ENCODE assay signal across 32 cellular contexts in genomic region chr17:1244606-1245012, GRCh38. TPM values are rescaled to one million over a fixed set of nuclear protein-coding genes. Genes with fewer than 3 reads are reported as not detected.
A peak's percentile ranks its signal among the peaks of the same experiment; 100 is the strongest.
DNase-seq lines count a peak whose midpoint lies in the region; ATAC-seq and TF ChIP-seq lines count a peak whose summit lies in the region.
"Had no signal": no experiment of that assay in that cellular context is flagged by ENCODE, and none has a peak within 500 bp of the region (broad histone marks: within the 10 kb centered on the region; RNA-seq: fewer than 3 reads in every experiment).

No MANE protein-coding gene starts in this region.

- H3K27me3 ChIP-seq in SK-N-SH (ENCODE audit: insufficient read depth): no peaks in the 10 kb centered on the region
- no peaks in the 10 kb centered on the region for H3K27me3 ChIP-seq in mesenchymal stem cell (ENCODE audit: control insufficient read depth in 1 of 2, insufficient read depth in 1 of 2, low read length in 2 of 2)
- no peaks in the 10 kb centered on the region for H3K27me3 ChIP-seq in thymus (ENCODE audit: control insufficient read depth, insufficient read depth)
- no peaks in the 10 kb centered on the region for H3K27me3 ChIP-seq in heart left ventricle
- H3K27me3 ChIP-seq: breast epithelium had no signal

- no peak overlapping the region for H2BK5ac ChIP-seq in mesenchymal stem cell (ENCODE audit: low read depth, low read length, poor library complexity, severe bottlenecking)

- H4K20me1 ChIP-seq in SK-N-SH (ENCODE audit: insufficient read depth): no peaks in the 10 kb centered on the region

- H3K4me1 ChIP-seq in SK-N-SH (ENCODE audit: control insufficient read depth in 1 of 2, insufficient read depth in 2 of 2, low read depth in 1 of 2, low read length in 1 of 2) (no peaks in the 10 kb centered on the region; a peak in 1 of 4 replicates), mesenchymal stem cell (ENCODE audit: control insufficient read depth, insufficient read depth, low read depth, low read length) (peaks cover 3% of the 10 kb centered on the region), thymus (ENCODE audit: control insufficient read depth, insufficient read depth, low read length) (no peaks in the 10 kb centered on the region), heart left ventricle (no peaks in the 10 kb centered on the region)
- H3K4me1 ChIP-seq: breast epithelium, prostate gland had no signal

- no peak overlapping the region for H3K4ac ChIP-seq in mesenchymal stem cell (ENCODE audit: low read depth in 1 of 2, low read length in 2 of 2)

- TF ChIP-seq CTCF in SK-N-SH (IDR thresholded peaks at IDR 0.05): no peak
- no peak for TF ChIP-seq CTCF in heart left ventricle (IDR thresholded peaks at IDR 0.05)

- no peaks in the 10 kb centered on the region for H3F3A ChIP-seq in SK-N-SH (replicated peaks; ENCODE audit: insufficient read depth)

- CTCF ChIA-PET in SK-N-SH (lab: Yijun Ruan, JAX): interaction anchor here (0.6 to 1.7 kb wide), 2 partner anchors 14 to 20 kb away, joined by 3 to 6 read pairs; no protein-coding TSS in a partner anchor

- no peak overlapping the region for H2BK15ac ChIP-seq in mesenchymal stem cell (ENCODE audit: low read depth, poor library complexity, severe bottlenecking)

- H3K9me3 ChIP-seq in SK-N-SH: no peaks in the 10 kb centered on the region
- H3K9me3 ChIP-seq in mesenchymal stem cell (ENCODE audit: control insufficient read depth, low read length): no peaks in the 10 kb centered on the region
- H3K9me3 ChIP-seq in thymus (ENCODE audit: control insufficient read depth): no peaks in the 10 kb centered on the region
- peaks cover 0 to 5% (median 0%) of the 10 kb centered on the region in 12 donors for H3K9me3 ChIP-seq in heart left ventricle
- H3K9me3 ChIP-seq: breast epithelium, prostate gland had no signal

- no peak overlapping the region for H3K9ac ChIP-seq in SK-N-SH
- H3K9ac ChIP-seq in mesenchymal stem cell (ENCODE audit: low read length): peak overlapping the region; percentile 37

- no peak overlapping the region for H3K18ac ChIP-seq in mesenchymal stem cell (ENCODE audit: low read depth in 1 of 2, low read length in 2 of 2)

- intact Hi-C loops in heart left ventricle (cut with DNase I): loop anchor here in 1 of 10 donors (2.0 kb wide), 1 partner anchor 50 kb away; no protein-coding TSS in a partner anchor

- TF ChIP-seq RAD21 in SK-N-SH (IDR thresholded peaks at IDR 0.05; ENCODE audit: low read length): no peak

- H3K9me2 ChIP-seq in SK-N-SH: no peaks in the 10 kb centered on the region

- TF ChIP-seq POLR2A in heart left ventricle (IDR thresholded peaks at IDR 0.05): no peak

- no peaks in the 10 kb centered on the region for H3K36me3 ChIP-seq in SK-N-SH (replicated peaks in 1 of 2; ENCODE audit: control insufficient read depth in 1 of 2, insufficient read depth in 2 of 2, low read length in 1 of 2)
- no peaks in the 10 kb centered on the region for H3K36me3 ChIP-seq in mesenchymal stem cell (ENCODE audit: control insufficient read depth in 1 of 2, insufficient read depth in 2 of 2, low read depth in 1 of 2, low read length in 2 of 2)
- no peaks in the 10 kb centered on the region for H3K36me3 ChIP-seq in thymus (ENCODE audit: control insufficient read depth, insufficient read depth)
- H3K36me3 ChIP-seq in heart left ventricle: no peaks in the 10 kb centered on the region
- H3K36me3 ChIP-seq: breast epithelium, prostate gland had no signal

- H3K4me3 ChIP-seq in SK-N-SH (ENCODE audit: low read depth in 2 of 2, low read length in 1 of 2) (no peak overlapping the region), mesenchymal stem cell (ENCODE audit: insufficient read depth in 1 of 2, low read depth in 1 of 2, low read length in 2 of 2) (no peak overlapping the region), thymus (ENCODE audit: low read length) (no peak overlapping the region), heart left ventricle (no peak overlapping the region)
- H3K4me3 ChIP-seq: breast epithelium, coronary artery, prostate gland had no signal

- no peak for TF ChIP-seq EP300 in SK-N-SH (IDR thresholded peaks at IDR 0.05; ENCODE audit: borderline replicate concordance in 1 of 2, low read depth in 1 of 2, low read length in 1 of 2)

- H3K27ac ChIP-seq in SK-N-SH (ENCODE audit: low read depth in 2 of 2, low read length in 1 of 2) (no peak overlapping the region), mesenchymal stem cell (ENCODE audit: low read length, poor library complexity, severe bottlenecking) (peak overlapping the region; percentile 58), thymus (ENCODE audit: low read depth) (peak overlapping the region; percentile 42), heart left ventricle (no peak overlapping the region)
- H3K27ac ChIP-seq: breast epithelium, prostate gland had no signal

- no peak overlapping the region for H3K14ac ChIP-seq in mesenchymal stem cell (ENCODE audit: low read length in 2 of 2)

- ATAC-seq in SK-N-SH treated with all-trans-retinoic acid at 6 μM for 48 hours: peak; percentile 48
- no peak for ATAC-seq in heart left ventricle
- no peak for ATAC-seq in GM19463 (IDR thresholded peaks at IDR 0.05; ENCODE audit: unreplicated experiment)
- ATAC-seq: activated CD8-positive, alpha-beta T cell treated with anti-CD3 and anti-CD28 coated beads for 36 hours; HCT116; left colon; stimulated activated naive B cell treated with anti-CD40 and anti-IgM and Interleukin-4, amounts not matched to agents 10 μg/mL and 1 μg/mL and 100 μg/mL, for 72 hours had no signal

- DNase-seq in SK-N-SH (no peak), dedifferentiated amniotic fluid mesenchymal stem cell (ENCODE audit: extremely low spot score) (peak; percentile 13), mesenchymal stem cell (no peak), heart left ventricle (no peak), dermis blood vessel endothelial cell (no peak)
- DNase-seq: 8988T; activated CD4-positive, CD25-positive, alpha-beta regulatory T cell treated with anti-CD3 and anti-CD28 coated beads, Interleukin-2, amount 50 U/mL, for 72 hours; activated CD8-positive, alpha-beta memory T cell treated with anti-CD3 and anti-CD28 coated beads, Interleukin-2, amount 50 U/mL, for 48 hours; activated CD8-positive, alpha-beta T cell treated with anti-CD3 and anti-CD28 coated beads for 36 hours; activated naive CD4-positive, alpha-beta T cell treated with anti-CD3 and anti-CD28 coated beads, Interleukin-2, amount 10 ng/mL, durations not matched to agents 7 days and 5 days; amniotic stem cell; CD4-positive, CD25-positive, alpha-beta regulatory T cell; DND-41; GF-D8; immature natural killer cell; left colon; NCI-H1417; NCI-H2029 treated with DMSO at 0.1 percent for 48 hours; NCI-H345; SHP77; stimulated activated naive B cell treated with anti-CD40 and anti-IgM and Interleukin-4, amounts not matched to agents 10 μg/mL and 1 μg/mL and 100 μg/mL, for 72 hours; substantia nigra had no signal

- no peak overlapping the region for H2BK12ac ChIP-seq in mesenchymal stem cell (ENCODE audit: low read length in 2 of 2)

- no peak overlapping the region for H4K91ac ChIP-seq in mesenchymal stem cell (ENCODE audit: low read length)

- H2AFZ ChIP-seq in SK-N-SH (ENCODE audit: low read depth) (no peak overlapping the region), mesenchymal stem cell (ENCODE audit: low read depth, low read length) (no peak overlapping the region)

- H4K8ac ChIP-seq in mesenchymal stem cell (ENCODE audit: low read length): no peak overlapping the region

- H3K79me2 ChIP-seq in SK-N-SH (ENCODE audit: insufficient read depth): no peaks in the 10 kb centered on the region

- H3K23ac ChIP-seq in mesenchymal stem cell (ENCODE audit: low read length in 2 of 2): no peak overlapping the region

- WGBS in SK-N-SH (ENCODE audit: low lambda C conversion rate): 78% methylated on average over 9 of the region's 9 CpGs
- WGBS in mesenchymal stem cell: 84% methylated on average over 7 of the region's 9 CpGs
- WGBS in thymus: 82% methylated on average over 9 of the region's 9 CpGs
- WGBS in heart left ventricle, 4 donors: 77 to 82% (median 80%) methylated on average over 9 of the region's 9 CpGs

- H3K4me2 ChIP-seq in SK-N-SH (no peak overlapping the region), mesenchymal stem cell (ENCODE audit: low read length, poor library complexity, severe bottlenecking) (no peak overlapping the region)

- H2BK120ac ChIP-seq in mesenchymal stem cell (ENCODE audit: low read depth, low read length): no peak overlapping the region

- H2AK5ac ChIP-seq in mesenchymal stem cell (ENCODE audit: low read length, severe bottlenecking): no peak overlapping the region

- POLR2A ChIA-PET in SK-N-SH (lab: Yijun Ruan, JAX): no interaction called here

- H3K79me1 ChIP-seq in mesenchymal stem cell (replicated peaks; ENCODE audit: low read length, poor library complexity, severe bottlenecking): no peaks in the 10 kb centered on the region

TF ChIP-seq in SK-N-SH treated with all-trans-retinoic acid at 6 μM for 48 hours, 23 proteins besides CTCF, POLR2A, EP300 and RAD21 (continues in another document):
- TF ChIP-seq TOX (CRISPR knock-in tag; IDR thresholded peaks at IDR 0.05; ENCODE audit: borderline replicate concordance) (no peak), PPARA (CRISPR knock-in tag; IDR thresholded peaks at IDR 0.05; ENCODE audit: borderline replicate concordance) (no peak), GLIS3 (CRISPR knock-in tag; IDR thresholded peaks at IDR 0.05) (no peak), ISL1 (CRISPR knock-in tag; IDR thresholded peaks at IDR 0.05) (peak; percentile 80), BACH2 (CRISPR knock-in tag; IDR thresholded peaks at IDR 0.05; ENCODE audit: borderline replicate concordance) (no peak)

TF ChIP-seq in SK-N-SH, 30 proteins besides CTCF, POLR2A, EP300 and RAD21 (continues in another document):
- no peak for TF ChIP-seq CHD2 (IDR thresholded peaks at IDR 0.05; ENCODE audit: low read length, partially characterized antibody)
- TF ChIP-seq RXRA (IDR thresholded peaks at IDR 0.05; ENCODE audit: borderline replicate concordance, low read depth): no peak
- no peak for TF ChIP-seq TEAD4 (IDR thresholded peaks at IDR 0.05; ENCODE audit: borderline replicate concordance, insufficient read depth)
- no peak for TF ChIP-seq RFX5 (IDR thresholded peaks at IDR 0.05; ENCODE audit: low read length)

RNA-seq across cellular contexts. Expression of gene BHLHA9, which starts 25.6 kb away (rescaled TPM):
- polyA plus RNA-seq in SK-N-SH (2012; rRNA removed) (not detected in 2 replicates), thymus (not detected), heart left ventricle (not detected)
- not detected in 2 replicates for polyA plus RNA-seq in SK-N-SH (2012; cell fraction: cytosol; rRNA removed)
- polyA plus RNA-seq in SK-N-SH (2012; cell fraction: nucleus; rRNA removed): not detected in 2 replicates
- polyA plus RNA-seq in mesenchymal stem cell (2013, experiment 1 of 2): not detected
- not detected for polyA plus RNA-seq in mesenchymal stem cell (2013, experiment 2 of 2)
- total RNA-seq in heart left ventricle (not detected), dermis blood vessel endothelial cell (not detected in 2 replicates)
- total RNA-seq: activated CD8-positive, alpha-beta T cell treated with anti-CD3 and anti-CD28 coated beads for 36 hours; activated T-helper 1 cell treated with anti-CD3 and anti-CD28 coated beads, Interleukin-12 subunit alpha, Interleukin-12 subunit beta, Interleukin-2, Interleukin-4 antibody, amounts not matched to agents 30 ng/mL and 10 ng/mL and 1 ng/mL, durations not matched to agents 14 hours and 24 hours and 36 hours; breast epithelium; CD4-positive, CD25-positive, alpha-beta regulatory T cell; left colon; prostate gland; T-helper 2 cell treated with Interferon-gamma antibody and Interleukin-4, amounts not matched to agents 100 ng/mL and 5 ng/mL, for 36 hours; ureter had no signal
- polyA plus RNA-seq: CD4-positive, CD25-positive, alpha-beta regulatory T cell; immature natural killer cell had no signal

RNA-seq across cellular contexts. Expression of gene TRARG1, which starts 34.9 kb away (rescaled TPM):
- polyA plus RNA-seq in SK-N-SH (2012; rRNA removed) (not detected in 2 replicates), thymus (1.0 TPM), heart left ventricle (1 to 10 TPM; 1.7 to 2.2 TPM)
- not detected in 2 replicates for polyA plus RNA-seq in SK-N-SH (2012; cell fraction: cytosol; rRNA removed)
- not detected in 2 replicates for polyA plus RNA-seq in SK-N-SH (2012; cell fraction: nucleus; rRNA removed)
- not detected for polyA plus RNA-seq in mesenchymal stem cell (2013, experiment 1 of 2)
- polyA plus RNA-seq in mesenchymal stem cell (2013, experiment 2 of 2): not detected
- total RNA-seq in heart left ventricle (10 to 100 TPM in 1 of 9 donors, 1 to 10 TPM in 3, under 1 TPM in 5; 0.07 to 22.7 (median 0.56) TPM), dermis blood vessel endothelial cell (not detected in 2 replicates)
- total RNA-seq: activated CD8-positive, alpha-beta T cell treated with anti-CD3 and anti-CD28 coated beads for 36 hours; ureter had no signal

Comparison
In these comparisons a context has a peak if more than half of its experiments do, and no peak if none do; other contexts are left out.
1. H3K27ac ChIP-seq: peak in mesenchymal stem cell (single experiment) and thymus (single experiment); none in SK-N-SH (0 of 2) and heart left ventricle (0 of 12).